ENCODE assay signal across 24 cellular contexts in genomic region chr13:83182845-83183244, GRCh38.
"Had no signal": no experiment of that assay in that cellular context is flagged by ENCODE, and none has a peak within 500 bp of the region (broad histone marks: within the 10 kb centered on the region; RNA-seq: fewer than 3 reads in every experiment).

No MANE protein-coding gene starts in this region.

- H3K36me3 ChIP-seq: Peyer's patch, SJCRH30 had no signal

- H3K27ac ChIP-seq: KMS-11, Peyer's patch, SJCRH30 had no signal

- H3K27me3 Mint-ChIP-seq: IgD-negative memory B cell had no signal

- H3K4me2 ChIP-seq: KMS-11 had no signal

- ATAC-seq: HepG2, K562, PC-3, Right ventricle myocardium inferior, SK-N-SH treated with all-trans-retinoic acid at 6 μM for 48 hours had no signal

- H3K4me3 Mint-ChIP-seq: IgD-negative memory B cell had no signal

- DNase-seq: Kasumi-1, MM.1S, NCI-H1092 treated with DMSO at 0.1 percent for 48 hours, NCI-H1436, NCI-H187, NCI-H2029, NCI-H2081 treated with DMSO at 0.1 percent for 48 hours, NCI-H2171, NCI-H226, NCI-H446, NCI-H510A, NCI-H524 treated with DMSO at 0.1 percent for 48 hours, NCI-H69, NCI-H774, PC-3, Peyer's patch, SHP77 treated with DMSO at 0.1 percent for 48 hours, SJCRH30 had no signal

- H3K9ac ChIP-seq: KMS-11 had no signal

- H3K27ac Mint-ChIP-seq: IgD-negative memory B cell had no signal

- H3K4me1 ChIP-seq: Peyer's patch, SJCRH30 had no signal

- H3K36me3 Mint-ChIP-seq: IgD-negative memory B cell had no signal

- H3K4me1 Mint-ChIP-seq: IgD-negative memory B cell had no signal

- H3K27me3 ChIP-seq: Peyer's patch, SJCRH30 had no signal

- H3K4me3 ChIP-seq: K562, Peyer's patch, SJCRH30 had no signal

- FAIRE-seq: HepG2, K562 had no signal
